Comparison of ENCODE assay signal across 22 cellular contexts in genomic region chr4:43607827-43608461, GRCh38.
DNase-seq lines count a peak whose midpoint lies in the region; ATAC-seq lines count a peak whose summit lies in the region.
"Had no signal": no experiment of that assay in that cellular context is flagged by ENCODE, and none has a peak within 500 bp of the region (broad histone marks: within the 10 kb centered on the region; RNA-seq: fewer than 3 reads in every experiment).

No MANE protein-coding gene starts in this region.

- peak overlapping the region; percentile 73 for H3K27ac Mint-ChIP-seq in memory B cell
- no peak overlapping the region for H3K27ac Mint-ChIP-seq in activated CD4-positive, alpha-beta memory T cell treated with anti-CD3 and anti-CD28 coated beads, Interleukin-2, amount 10 ng/mL, durations not matched to agents 7 days and 5 days
- H3K27ac Mint-ChIP-seq: activated naive CD8-positive, alpha-beta T cell treated with anti-CD3 and anti-CD28 coated beads, Interleukin-2, amount 10 ng/mL, durations not matched to agents 7 days and 5 days; activated T-helper 2 cell treated with anti-CD3 and anti-CD28 coated beads, Interferon-gamma antibody, Interleukin-2, Interleukin-4, amounts not matched to agents 10 μg/mL and 5 μg/mL and 100 μg/mL, durations not matched to agents 14 hours and 24 hours and 36 hours had no signal

- H3K9me3 Mint-ChIP-seq in memory B cell = peaks cover 2% of the 10 kb centered on the region
- H3K9me3 Mint-ChIP-seq in activated CD4-positive, alpha-beta memory T cell treated with anti-CD3 and anti-CD28 coated beads, Interleukin-2, amount 10 ng/mL, durations not matched to agents 7 days and 5 days = no peaks in the 10 kb centered on the region
- H3K9me3 Mint-ChIP-seq: activated naive CD8-positive, alpha-beta T cell treated with anti-CD3 and anti-CD28 coated beads, Interleukin-2, amount 10 ng/mL, durations not matched to agents 7 days and 5 days had no signal

- CTCF ChIA-PET in activated CD4-positive, alpha-beta memory T cell treated with anti-CD3 and anti-CD28 coated beads, Interleukin-2, amount 10 ng/mL, durations not matched to agents 7 days and 5 days (lab: Charles Lee) = no interaction called here

- peaks cover 14% of the 10 kb centered on the region for H3K4me1 Mint-ChIP-seq in memory B cell
- no peaks in the 10 kb centered on the region for H3K4me1 Mint-ChIP-seq in activated CD4-positive, alpha-beta memory T cell treated with anti-CD3 and anti-CD28 coated beads, Interleukin-2, amount 10 ng/mL, durations not matched to agents 7 days and 5 days
- H3K4me1 Mint-ChIP-seq: activated naive CD8-positive, alpha-beta T cell treated with anti-CD3 and anti-CD28 coated beads, Interleukin-2, amount 10 ng/mL, durations not matched to agents 7 days and 5 days had no signal

- ATAC-seq in GM18858 (IDR thresholded peaks at IDR 0.05; ENCODE audit: unreplicated experiment) = peak; percentile 64
- ATAC-seq in GM21723 (IDR thresholded peaks at IDR 0.05; ENCODE audit: unreplicated experiment) = peak; percentile 87
- peak; percentile 59 for ATAC-seq in HG03565 (IDR thresholded peaks at IDR 0.05; ENCODE audit: unreplicated experiment)
- peak; percentile 76 for ATAC-seq in memory B cell (ENCODE audit: low read depth)
- ATAC-seq: body of pancreas had no signal

- H3K36me3 Mint-ChIP-seq in memory B cell = no peaks in the 10 kb centered on the region
- no peaks in the 10 kb centered on the region for H3K36me3 Mint-ChIP-seq in activated CD4-positive, alpha-beta memory T cell treated with anti-CD3 and anti-CD28 coated beads, Interleukin-2, amount 10 ng/mL, durations not matched to agents 7 days and 5 days (ENCODE audit: low read depth)
- H3K36me3 Mint-ChIP-seq: activated naive CD8-positive, alpha-beta T cell treated with anti-CD3 and anti-CD28 coated beads, Interleukin-2, amount 10 ng/mL, durations not matched to agents 7 days and 5 days had no signal

- no peaks in the 10 kb centered on the region for H3K27me3 Mint-ChIP-seq in memory B cell
- no peaks in the 10 kb centered on the region for H3K27me3 Mint-ChIP-seq in activated CD4-positive, alpha-beta memory T cell treated with anti-CD3 and anti-CD28 coated beads, Interleukin-2, amount 10 ng/mL, durations not matched to agents 7 days and 5 days
- H3K27me3 Mint-ChIP-seq: activated naive CD8-positive, alpha-beta T cell treated with anti-CD3 and anti-CD28 coated beads, Interleukin-2, amount 10 ng/mL, durations not matched to agents 7 days and 5 days had no signal

- POLR2A ChIA-PET in activated CD4-positive, alpha-beta memory T cell treated with anti-CD3 and anti-CD28 coated beads, Interleukin-2, amount 10 ng/mL, durations not matched to agents 7 days and 5 days (lab: Charles Lee) = no interaction called here

- peak overlapping the region; percentile 14 for H3K4me3 Mint-ChIP-seq in memory B cell
- H3K4me3 Mint-ChIP-seq in activated CD4-positive, alpha-beta memory T cell treated with anti-CD3 and anti-CD28 coated beads, Interleukin-2, amount 10 ng/mL, durations not matched to agents 7 days and 5 days = no peak overlapping the region
- H3K4me3 Mint-ChIP-seq: activated naive CD8-positive, alpha-beta T cell treated with anti-CD3 and anti-CD28 coated beads, Interleukin-2, amount 10 ng/mL, durations not matched to agents 7 days and 5 days had no signal

- DNase-seq in memory B cell (ENCODE audit: low spot score in 2 of 2) (no peak), hepatic stellate cell (ENCODE audit: low spot score) (no peak), middle frontal gyrus (ENCODE audit: extremely low spot score, low spot score) (no peak)
- DNase-seq in stimulated activated naive CD4-positive, alpha-beta T cell treated with Interleukin-2 at 50 U/mL for 16 hours (lab: John Stamatoyannopoulos, UW) = no peak
- no peak for DNase-seq in activated CD4-positive, alpha-beta memory T cell treated with anti-CD3 and anti-CD28 coated beads, Interleukin-2, amount 10 ng/mL, durations not matched to agents 7 days and 5 days
- DNase-seq: activated CD4-positive, alpha-beta T cell treated with anti-CD3 and anti-CD28 coated beads for 48 hours; activated naive CD8-positive, alpha-beta T cell treated with anti-CD3 and anti-CD28 coated beads, Interleukin-2, amount 10 ng/mL, durations not matched to agents 7 days and 5 days; body of pancreas; DMS79 treated with DMSO at 0.1 percent for 48 hours; H7; Karpas-422; kidney glomerular epithelial cell; NCI-H1105 treated with DMSO at 0.1 percent for 48 hours; NCI-H524; nucleus accumbens; OCI-M1; Right ventricle myocardium superior; upper lobe of left lung had no signal
